ENCODE assay signal across 26 cellular contexts in genomic region chr1:179048339-179049124, GRCh38.
"Had no signal": no experiment of that assay in that cellular context is flagged by ENCODE, and none has a peak within 500 bp of the region (broad histone marks: within the 10 kb centered on the region; RNA-seq: fewer than 3 reads in every experiment).

No MANE protein-coding gene starts in this region.

- H3K9ac ChIP-seq: neural progenitor cell, parathyroid adenoma had no signal

- H3K27me3 ChIP-seq: colonic mucosa, esophagus muscularis mucosa, foreskin keratinocyte, gastroesophageal sphincter, heart left ventricle, hepatocyte, left lung, neural progenitor cell, right atrium auricular region, sigmoid colon, testis, tibial artery had no signal

- H3K36me3 Mint-ChIP-seq: natural killer cell treated with Interleukin-12 subunit alpha and Interleukin-12 subunit beta and Interleukin-15 and Interleukin-18, amount 100 ng/mL, for 72 hours had no signal

- H3K27ac ChIP-seq: colonic mucosa, esophagus muscularis mucosa, foreskin keratinocyte, gastroesophageal sphincter, hepatocyte, left lung, lower lobe of right lung, neural progenitor cell, parathyroid adenoma, right atrium auricular region, sigmoid colon, testis, tibial artery had no signal

- H3K27ac Mint-ChIP-seq: natural killer cell treated with Interleukin-12 subunit alpha and Interleukin-12 subunit beta and Interleukin-15 and Interleukin-18, amount 100 ng/mL, for 72 hours; progenitor cell of endocrine pancreas; stimulated activated memory B cell treated with anti-CD40 and anti-IgM and Interleukin-4, amounts not matched to agents 10 μg/mL and 1 μg/mL and 100 μg/mL, for 72 hours; type B pancreatic cell had no signal

- H3K9me3 ChIP-seq: colonic mucosa, esophagus muscularis mucosa, gastroesophageal sphincter, heart left ventricle, left lung, lower lobe of right lung, right atrium auricular region, sigmoid colon, testis, tibial artery had no signal

- H3K9me3 Mint-ChIP-seq: naive B cell; natural killer cell treated with Interleukin-12 subunit alpha and Interleukin-12 subunit beta and Interleukin-15 and Interleukin-18, amount 100 ng/mL, for 72 hours; stimulated activated memory B cell treated with anti-CD40 and anti-IgM and Interleukin-4, amounts not matched to agents 10 μg/mL and 1 μg/mL and 100 μg/mL, for 72 hours had no signal

- H3K4me1 Mint-ChIP-seq: neural progenitor cell had no signal

- H3K4me2 ChIP-seq: hepatocyte, neural progenitor cell had no signal

- H3K36me3 ChIP-seq: colonic mucosa, neural progenitor cell, right atrium auricular region had no signal

- H2AFZ ChIP-seq: hepatocyte, neural progenitor cell, parathyroid adenoma had no signal

- ATAC-seq: foreskin keratinocyte; gastroesophageal sphincter; left lung; lower lobe of right lung; natural killer cell treated with Interleukin-12 subunit alpha and Interleukin-12 subunit beta and Interleukin-15 and Interleukin-18, amount 100 ng/mL, for 72 hours; stimulated activated memory B cell treated with anti-CD40 and anti-IgM and Interleukin-4, amounts not matched to agents 10 μg/mL and 1 μg/mL and 100 μg/mL, for 72 hours; stimulated activated naive CD8-positive, alpha-beta T cell treated with anti-CD3 and anti-CD28 coated beads, Interleukin-15, Interleukin-2, amounts not matched to agents 100 U/mL and 50 U/mL, for 24 hours had no signal

- H3K27me3 Mint-ChIP-seq: naive B cell; natural killer cell treated with Interleukin-12 subunit alpha and Interleukin-12 subunit beta and Interleukin-15 and Interleukin-18, amount 100 ng/mL, for 72 hours; progenitor cell of endocrine pancreas; stimulated activated memory B cell treated with anti-CD40 and anti-IgM and Interleukin-4, amounts not matched to agents 10 μg/mL and 1 μg/mL and 100 μg/mL, for 72 hours; type B pancreatic cell had no signal

- H3K4me3 Mint-ChIP-seq: naive B cell; natural killer cell treated with Interleukin-12 subunit alpha and Interleukin-12 subunit beta and Interleukin-15 and Interleukin-18, amount 100 ng/mL, for 72 hours; neural progenitor cell; stimulated activated memory B cell treated with anti-CD40 and anti-IgM and Interleukin-4, amounts not matched to agents 10 μg/mL and 1 μg/mL and 100 μg/mL, for 72 hours; type B pancreatic cell had no signal

- DNase-seq: colonic mucosa; dermis blood vessel endothelial cell; effector memory CD4-positive, alpha-beta T cell; foreskin keratinocyte; heart left ventricle; kidney; left lung; lower lobe of right lung; naive B cell; sigmoid colon; stimulated activated CD4-positive, alpha-beta T cell treated with anti-CD3 and anti-CD28 coated beads, Interleukin-2, amount 100 ng/mL, for 24 hours; stimulated activated CD4-positive, alpha-beta T cell treated with anti-CD3 and anti-CD28 coated beads, Interleukin-4, amount 100 ng/mL, for 24 hours; stimulated activated naive CD8-positive, alpha-beta T cell treated with anti-CD3 and anti-CD28 coated beads, Interleukin-15, Interleukin-2, amounts not matched to agents 100 U/mL and 50 U/mL, for 24 hours; substantia nigra; testis; tibial artery had no signal

- H3K4me1 ChIP-seq: colonic mucosa, left lung, lower lobe of right lung, neural progenitor cell, parathyroid adenoma, right atrium auricular region, testis had no signal

- H3K79me2 ChIP-seq: parathyroid adenoma had no signal

- H3K4me3 ChIP-seq: colonic mucosa, esophagus muscularis mucosa, gastroesophageal sphincter, heart left ventricle, hepatocyte, left lung, lower lobe of right lung, neural progenitor cell, right atrium auricular region, sigmoid colon, testis, tibial artery had no signal
